In genomic region chr3:8677258-8677657, GRCh38 we compare ENCODE assay signal across 16 cellular contexts. TPM values are rescaled to one million over a fixed set of nuclear protein-coding genes. Genes with fewer than 3 reads are reported as not detected.
"Had no signal": no experiment of that assay in that cellular context is flagged by ENCODE, and none has a peak within 500 bp of the region (broad histone marks: within the 10 kb centered on the region; RNA-seq: fewer than 3 reads in every experiment).

No MANE protein-coding gene starts in this region.

RNA-seq across cellular contexts. Expression of gene SSUH2, which starts 32.7 kb away (rescaled TPM):
- total RNA-seq: naive thymus-derived CD4-positive, alpha-beta T cell; natural killer cell; osteocyte; pulmonary artery endothelial cell; upper lobe of right lung had no signal
- polyA plus RNA-seq: naive thymus-derived CD4-positive, alpha-beta T cell; smooth muscle cell had no signal

RNA-seq across cellular contexts. Expression of gene CAV3, which starts 56.3 kb away (rescaled TPM):
- total RNA-seq: naive thymus-derived CD4-positive, alpha-beta T cell; natural killer cell; omental fat pad; osteocyte; pancreas; posterior vena cava; pulmonary artery endothelial cell; sciatic nerve; smooth muscle cell; spleen; suprapubic skin; testis; transverse colon; uterus had no signal
- polyA plus RNA-seq: naive thymus-derived CD4-positive, alpha-beta T cell; neural cell; pancreas; smooth muscle cell had no signal
